ENCODE assay signal across 18 cellular contexts in genomic region chr7:85074016-85074415, GRCh38.
"Had no signal": no experiment of that assay in that cellular context is flagged by ENCODE, and none has a peak within 500 bp of the region (broad histone marks: within the 10 kb centered on the region; RNA-seq: fewer than 3 reads in every experiment).

No MANE protein-coding gene starts in this region.

- H3K36me3 ChIP-seq: adrenal gland, colonic mucosa, heart left ventricle, left lung had no signal

- ATAC-seq: activated CD8-positive, alpha-beta T cell treated with anti-CD3 and anti-CD28 coated beads for 36 hours; activated T-cell treated with anti-CD3 and anti-CD28 coated beads, Interleukin-2, amount 50 U/mL, for 4 hours; body of pancreas; heart left ventricle; left lung; naive thymus-derived CD8-positive, alpha-beta T cell; stimulated activated memory B cell treated with anti-CD40 and anti-IgM and Interleukin-4, amounts not matched to agents 10 μg/mL and 1 μg/mL and 100 μg/mL, for 72 hours had no signal

- H3K4me1 ChIP-seq: adrenal gland, body of pancreas, colonic mucosa, left lung, parathyroid adenoma had no signal

- H3K4me3 ChIP-seq: adrenal gland, body of pancreas, colonic mucosa, heart left ventricle, left lung had no signal

- H3K9me3 ChIP-seq: adrenal gland, body of pancreas, colonic mucosa, heart left ventricle, left lung had no signal

- H3K27me3 ChIP-seq: adrenal gland, body of pancreas, colonic mucosa, heart left ventricle, left lung had no signal

- H3K9ac ChIP-seq: parathyroid adenoma had no signal

- H3K27ac ChIP-seq: adrenal gland, body of pancreas, colonic mucosa, heart left ventricle, left lung, parathyroid adenoma had no signal

- H2AFZ ChIP-seq: parathyroid adenoma had no signal

- DNase-seq: activated B cell treated with CpG ODN at 0.5 μM for 24 hours; activated CD4-positive, alpha-beta T cell treated with anti-CD3 and anti-CD28 coated beads for 48 hours; activated CD8-positive, alpha-beta T cell treated with anti-CD3 and anti-CD28 coated beads for 36 hours; activated effector memory CD4-positive, alpha-beta T cell treated with Interleukin-2 at 50 U/mL for 16 hours; activated naive CD4-positive, alpha-beta T cell treated with anti-CD3 and anti-CD28 coated beads, Interleukin-2, amount 50 U/mL, for 16 hours; activated T-cell treated with anti-CD3 and anti-CD28 coated beads, Interleukin-2, amount 50 U/mL, for 4 hours; adrenal gland; body of pancreas; central memory CD4-positive, alpha-beta T cell; colonic mucosa; naive thymus-derived CD8-positive, alpha-beta T cell; stimulated activated CD4-positive, alpha-beta T cell treated with anti-CD3 and anti-CD28 coated beads, Interleukin-2, amount 100 ng/mL, for 48 hours; T-helper 2 cell; trophoblast cell had no signal
